ENCODE assay signal across 8 cellular contexts in genomic region chr20:62816879-62817873, GRCh38. TPM values are rescaled to one million over a fixed set of nuclear protein-coding genes. Genes with fewer than 3 reads are reported as not detected.
DNase-seq lines count a peak whose midpoint lies in the region; ATAC-seq and TF ChIP-seq lines count a peak whose summit lies in the region.

Gene COL9A3, plus strand, starts transcription at chr20:62817050. Its CDS starts 15 bp downstream, at chr20:62817065.

- H3K9me3 Mint-ChIP-seq in MCF 10A (ENCODE audit: unreplicated experiment) = no peaks in the 10 kb centered on the region

- CTCF ChIA-PET in MCF 10A (lab: Yijun Ruan, JAX) = interaction anchor here (0.6 to 4.8 kb wide), 2 partner anchors 9 to 114 kb away, joined by 3 to 25 read pairs; no protein-coding TSS in a partner anchor

- H3K36me3 Mint-ChIP-seq in MCF 10A (ENCODE audit: insufficient read depth, unreplicated experiment) = peaks cover 9% of the 10 kb centered on the region

- POLR2A ChIA-PET in MCF 10A (lab: Yijun Ruan, JAX) = interaction anchor here (1.1 to 1.8 kb wide), 3 partner anchors 15 to 21 kb away, joined by 3 to 7 read pairs (median 3); partner anchors contain the start of gene MRGBP

- H3K36me3 ChIP-seq in breast epithelium (no peaks in the 10 kb centered on the region), thyroid gland (peaks cover 7 to 9% of the 10 kb centered on the region in 2 donors)

- peaks cover 4 to 9% of the 10 kb centered on the region in 2 donors for H3K27me3 ChIP-seq in breast epithelium
- peaks cover 2% of the 10 kb centered on the region for H3K27me3 ChIP-seq in layer of hippocampus (ENCODE audit: control insufficient read depth, insufficient read depth, low read length)
- no peaks in the 10 kb centered on the region for H3K27me3 ChIP-seq in thyroid gland

- WGBS in thyroid gland, 2 donors = 29% methylated on average over 15 of the region's 109 CpGs; no CpG with 5 or more reads in 1 of the 2 donors

- H3K27ac ChIP-seq in breast epithelium (peak within 1 kb of the TSS in 1 of 2 donors; percentile 78), layer of hippocampus (ENCODE audit: low read depth, low read length) (peak within 1 kb of the TSS; percentile 87), thyroid gland (peak within 1 kb of the TSS in 1 of 3 donors; percentile 58)

- no TSS peak for BruUV-seq in MCF 10A (replicated peaks; lab: Mats Ljungman, UMichigan)

- H3K27me3 Mint-ChIP-seq in MCF 10A (ENCODE audit: insufficient read depth, unreplicated experiment) = no peaks in the 10 kb centered on the region

- H3K4me3 ChIP-seq in breast epithelium (peak within 1 kb of the TSS; percentile 24 to 70 (median 51)), thyroid gland (replicated peaks in 1 of 3) (peak within 1 kb of the TSS in 2 of 3 donors; percentile 22 to 32)

- H3K4me3 Mint-ChIP-seq in MCF 10A (ENCODE audit: unreplicated experiment) = no peak within 1 kb of the TSS

- intact Hi-C loops in breast epithelium (cut with DNase I; ENCODE audit: low total_unique reads) = no loop called here
- intact Hi-C loops in MCF 10A (cut with micrococcal nuclease) = no loop called here
- intact Hi-C loops in thyroid gland (cut with DNase I) = no loop called here

- H3K4me1 ChIP-seq in breast epithelium (peaks cover 20 to 24% of the 10 kb centered on the region in 2 donors), thyroid gland (peaks cover 28 to 56% of the 10 kb centered on the region in 2 donors)

- ATAC-seq in HG02840 (IDR thresholded peaks at IDR 0.05; ENCODE audit: low FRiP score, unreplicated experiment) = no peak

- TF ChIP-seq CTCF in breast epithelium (IDR thresholded peaks at IDR 0.05) = no peak
- TF ChIP-seq CTCF in MCF 10A (IDR thresholded peaks at IDR 0.05; ENCODE audit: unreplicated experiment) = no peak
- TF ChIP-seq CTCF in thyroid gland (IDR thresholded peaks at IDR 0.05) = no peak

- TF ChIP-seq POLR2A in breast epithelium (IDR thresholded peaks at IDR 0.05) = no peak
- no peak for TF ChIP-seq POLR2A in thyroid gland (IDR thresholded peaks at IDR 0.05)

- no peak within 1 kb of the TSS for H3K27ac Mint-ChIP-seq in MCF 10A (ENCODE audit: low read depth, unreplicated experiment)

- DNase-seq in breast epithelium (ENCODE audit: low spot score in 2 of 2) = no peak
- DNase-seq in MCF 10A (ENCODE audit: unreplicated experiment) = no peak
- peak; percentile 45 for DNase-seq in astrocyte of the hippocampus (ENCODE audit: low read depth, low spot score)
- DNase-seq in thyroid gland = peak; percentile 61 to 66
- DNase-seq in LoVo (ENCODE audit: low spot score) = no peak
- no peak for DNase-seq in activated effector memory CD4-positive, alpha-beta T cell treated with Interleukin-2 at 50 U/mL for 16 hours

- no peaks in the 10 kb centered on the region for H3K9me3 ChIP-seq in breast epithelium
- H3K9me3 ChIP-seq in thyroid gland = no peaks in the 10 kb centered on the region

- H3K4me1 Mint-ChIP-seq in MCF 10A (ENCODE audit: insufficient read depth, unreplicated experiment) = peaks cover 7% of the 10 kb centered on the region

RNA-seq across cellular contexts. Expression of gene COL9A3, which starts in this region (rescaled TPM):
- total RNA-seq in breast epithelium (10 to 100 TPM in 1 of 3 donors, 1 to 10 TPM in 1, under 1 TPM in 1; 0.16 to 10.2 (median 5.0) TPM), MCF 10A (2022) (not detected in 2 replicates), thyroid gland (100 to 1,000 TPM in 1 of 4 donors, 10 to 100 TPM in 2, 1 to 10 TPM in 1; 5.3 to 113 (median 62.8) TPM)

Comparison
In these comparisons a context has a peak if more than half of its experiments do, and no peak if none do; other contexts are left out.
1. DNase-seq: peak in astrocyte of the hippocampus (single experiment) and thyroid gland (2 of 2); none in breast epithelium (0 of 2), MCF 10A (single experiment), LoVo (single experiment) and activated effector memory CD4-positive, alpha-beta T cell treated with Interleukin-2 at 50 U/mL for 16 hours (single experiment).